15 cellular contexts compared by ENCODE assay signal in the genomic region with DNA sequence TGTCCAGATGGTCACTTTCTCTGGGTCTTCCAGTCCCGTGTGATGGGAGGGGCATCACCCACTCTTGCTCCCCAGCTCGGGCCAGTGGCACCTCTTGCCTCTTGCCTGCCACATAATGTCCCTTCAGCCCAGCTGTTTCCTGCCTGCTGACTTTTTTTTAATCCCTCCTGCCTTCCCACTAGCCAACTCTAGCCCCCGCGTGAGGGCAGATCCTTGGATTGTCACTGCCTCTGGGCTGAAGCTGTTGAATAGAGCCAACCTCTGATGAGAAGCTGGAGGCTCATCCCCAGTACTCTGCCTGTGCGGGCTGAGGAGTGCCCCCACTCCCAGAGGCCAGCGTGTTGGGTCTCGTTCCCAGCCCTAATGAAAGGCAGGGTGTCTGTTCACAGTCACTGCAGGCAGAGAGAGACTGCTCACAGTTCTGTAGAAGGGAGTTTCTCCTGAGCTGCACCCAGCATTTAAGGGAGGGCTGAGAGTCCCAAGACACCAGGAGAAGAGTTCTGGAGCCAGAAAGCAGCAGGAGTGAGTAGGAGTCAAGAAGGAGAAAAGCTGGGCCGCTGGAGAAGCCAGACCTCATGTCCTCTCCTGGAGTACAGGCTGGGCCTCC. TPM values are rescaled to one million over a fixed set of nuclear protein-coding genes. Genes with fewer than 3 reads are reported as not detected.
DNase-seq lines count a peak whose midpoint lies in the region; ATAC-seq, FAIRE-seq and TF ChIP-seq lines count a peak whose summit lies in the region.
"Had no signal": no experiment of that assay in that cellular context is flagged by ENCODE, and none has a peak within 500 bp of the region (broad histone marks: within the 10 kb centered on the region; RNA-seq: fewer than 3 reads in every experiment).

No MANE protein-coding gene starts in this region.

- H3K4me2 ChIP-seq in keratinocyte (ENCODE audit: control insufficient read depth, extremely low read depth, insufficient read depth, low read depth, low read length) = peak overlapping the region; percentile 33

- H3K27me3 ChIP-seq in keratinocyte (ENCODE audit: control insufficient read depth, extremely low read depth, insufficient read depth, low read length) (no peaks in the 10 kb centered on the region), right atrium auricular region (no peaks in the 10 kb centered on the region)
- H3K27me3 ChIP-seq: testis had no signal

- no peak overlapping the region for H3K4me3 ChIP-seq in keratinocyte (ENCODE audit: control insufficient read depth in 2 of 3, extremely low read depth in 1 of 3, insufficient read depth in 2 of 3, low read depth in 1 of 3, low read length in 3 of 3)
- H3K4me3 ChIP-seq in right atrium auricular region = no peak overlapping the region
- H3K4me3 ChIP-seq: testis had no signal

- peak overlapping the region; percentile 80 for H2AFZ ChIP-seq in keratinocyte (ENCODE audit: control insufficient read depth, low read length)

- FAIRE-seq in keratinocyte (lab: Jason Lieb, UNC) = peak; percentile 59
- FAIRE-seq: GM12892 had no signal

- H3K4me3 Mint-ChIP-seq in activated T-helper 1 cell treated with anti-CD3 and anti-CD28 coated beads, Interleukin-12 subunit alpha, Interleukin-12 subunit beta, Interleukin-2, Interleukin-4 antibody, amounts not matched to agents 30 ng/mL and 10 ng/mL and 1 ng/mL, durations not matched to agents 14 hours and 24 hours and 36 hours = no peak overlapping the region
- H3K4me3 Mint-ChIP-seq: CD8-positive, alpha-beta memory T cell had no signal

- no peaks in the 10 kb centered on the region for H3K36me3 Mint-ChIP-seq in activated T-helper 1 cell treated with anti-CD3 and anti-CD28 coated beads, Interleukin-12 subunit alpha, Interleukin-12 subunit beta, Interleukin-2, Interleukin-4 antibody, amounts not matched to agents 30 ng/mL and 10 ng/mL and 1 ng/mL, durations not matched to agents 14 hours and 24 hours and 36 hours (ENCODE audit: low read depth)
- H3K36me3 Mint-ChIP-seq: CD8-positive, alpha-beta memory T cell had no signal

- H3K4me1 Mint-ChIP-seq in activated T-helper 1 cell treated with anti-CD3 and anti-CD28 coated beads, Interleukin-12 subunit alpha, Interleukin-12 subunit beta, Interleukin-2, Interleukin-4 antibody, amounts not matched to agents 30 ng/mL and 10 ng/mL and 1 ng/mL, durations not matched to agents 14 hours and 24 hours and 36 hours (ENCODE audit: low read depth) = peaks cover 88% of the 10 kb centered on the region

- peak overlapping the region; percentile 36 for H3K9ac ChIP-seq in keratinocyte (ENCODE audit: control insufficient read depth, extremely low read depth, insufficient read depth, low read length)

- no peaks in the 10 kb centered on the region for H3K79me2 ChIP-seq in keratinocyte (ENCODE audit: control insufficient read depth, insufficient read depth, low read length)

- H4K20me1 ChIP-seq in keratinocyte (ENCODE audit: control insufficient read depth, extremely low read depth, insufficient read depth, low read length) = no peaks in the 10 kb centered on the region

- dilution Hi-C loops in keratinocyte (cut with MboI; ENCODE audit: extremely low pct_ligation_motif_present, low sequenced_read_pairs) = no loop called here

- H3K4me1 ChIP-seq in keratinocyte (ENCODE audit: control insufficient read depth, extremely low read depth, insufficient read depth, low read length) (peaks cover 31% of the 10 kb centered on the region), right atrium auricular region (peaks cover 0 to 22% of the 10 kb centered on the region in 2 donors)
- H3K4me1 ChIP-seq: testis had no signal

- H3K9me3 Mint-ChIP-seq in activated T-helper 1 cell treated with anti-CD3 and anti-CD28 coated beads, Interleukin-12 subunit alpha, Interleukin-12 subunit beta, Interleukin-2, Interleukin-4 antibody, amounts not matched to agents 30 ng/mL and 10 ng/mL and 1 ng/mL, durations not matched to agents 14 hours and 24 hours and 36 hours = no peaks in the 10 kb centered on the region
- H3K9me3 Mint-ChIP-seq: activated T-cell treated with anti-CD3 and anti-CD28 coated beads, Interleukin-2, amount 50 U/mL, for 72 hours; CD8-positive, alpha-beta memory T cell had no signal

- no peak for ATAC-seq in GM18909 (IDR thresholded peaks at IDR 0.05; ENCODE audit: poor library complexity, unreplicated experiment)
- ATAC-seq: activated CD4-positive, CD25-positive, alpha-beta regulatory T cell treated with anti-CD3 and anti-CD28 coated beads, Interleukin-2, amount 50 U/mL, for 24 hours had no signal

- DNase-seq in NCI-H2171 treated with DMSO at 0.1 percent for 48 hours (lab: John Stamatoyannopoulos, UW) = peak; percentile 3
- no peak for DNase-seq in NCI-H2171 (lab: John Stamatoyannopoulos, UW)
- no peak for DNase-seq in activated T-helper 1 cell treated with anti-CD3 and anti-CD28 coated beads, Interleukin-12 subunit alpha, Interleukin-12 subunit beta, Interleukin-2, Interleukin-4 antibody, amounts not matched to agents 30 ng/mL and 10 ng/mL and 1 ng/mL, durations not matched to agents 14 hours and 24 hours and 36 hours (ENCODE audit: low spot score)
- no peak for DNase-seq in keratinocyte (ENCODE audit: low read depth, low spot score)
- DNase-seq in right atrium auricular region (ENCODE audit: low spot score) = no peak
- no peak for DNase-seq in NCI-H128 (lab: John Stamatoyannopoulos, UW; ENCODE audit: unreplicated experiment)
- DNase-seq: CD8-positive, alpha-beta memory T cell; NCI-H1694 treated with DMSO at 0.1 percent for 48 hours; testis had no signal

- H3K27ac Mint-ChIP-seq in activated T-helper 1 cell treated with anti-CD3 and anti-CD28 coated beads, Interleukin-12 subunit alpha, Interleukin-12 subunit beta, Interleukin-2, Interleukin-4 antibody, amounts not matched to agents 30 ng/mL and 10 ng/mL and 1 ng/mL, durations not matched to agents 14 hours and 24 hours and 36 hours = peak overlapping the region; percentile 94
- H3K27ac Mint-ChIP-seq: CD8-positive, alpha-beta memory T cell had no signal

- H3K9me3 ChIP-seq in keratinocyte (ENCODE audit: control insufficient read depth, low read depth, low read length) = no peaks in the 10 kb centered on the region
- no peaks in the 10 kb centered on the region for H3K9me3 ChIP-seq in right atrium auricular region
- H3K9me3 ChIP-seq: testis had no signal

- peak overlapping the region; percentile 30 for H3K27ac ChIP-seq in keratinocyte (ENCODE audit: control insufficient read depth, insufficient read depth, low read length)
- H3K27ac ChIP-seq in temporal lobe (ENCODE audit: low read depth, low read length) = peak overlapping the region; percentile 19
- H3K27ac ChIP-seq in right atrium auricular region = peak overlapping the region in 1 of 2 donors; percentile 59
- H3K27ac ChIP-seq: 22Rv1, testis had no signal

- intact Hi-C loops in activated T-helper 1 cell treated with anti-CD3 and anti-CD28 coated beads, Interleukin-12 subunit alpha, Interleukin-12 subunit beta, Interleukin-2, Interleukin-4 antibody, amounts not matched to agents 30 ng/mL and 10 ng/mL and 1 ng/mL, durations not matched to agents 14 hours and 24 hours and 36 hours (cut with micrococcal nuclease) = loop anchor here (5.0 kb wide), 2 partner anchors 99 to 561 kb away; a partner anchor contains a TSS

- TF ChIP-seq CTCF in keratinocyte (optimal IDR thresholded peaks at IDR 0.05 in 1 of 3, IDR thresholded peaks at IDR 0.05 in 1 of 3, conservative IDR thresholded peaks at IDR 0.05 in 1 of 3; ENCODE audit: extremely low read depth in 1 of 3, insufficient read depth in 2 of 3, low read length in 3 of 3) (no peak), right atrium auricular region (IDR thresholded peaks at IDR 0.05) (no peak)

- no peaks in the 10 kb centered on the region for H3K9me1 ChIP-seq in keratinocyte (ENCODE audit: control insufficient read depth, extremely low read depth, insufficient read depth, low read length)

- H3K36me3 ChIP-seq in keratinocyte (ENCODE audit: control insufficient read depth in 2 of 2, extremely low read depth in 1 of 2, insufficient read depth in 2 of 2, low read length in 2 of 2) (no peaks in the 10 kb centered on the region), right atrium auricular region (no peaks in the 10 kb centered on the region)

- H3K27me3 Mint-ChIP-seq in activated T-helper 1 cell treated with anti-CD3 and anti-CD28 coated beads, Interleukin-12 subunit alpha, Interleukin-12 subunit beta, Interleukin-2, Interleukin-4 antibody, amounts not matched to agents 30 ng/mL and 10 ng/mL and 1 ng/mL, durations not matched to agents 14 hours and 24 hours and 36 hours (ENCODE audit: insufficient read depth) = no peaks in the 10 kb centered on the region

RNA-seq across cellular contexts. Expression of a gene that starts 30.1 kb away (rescaled TPM):
- total RNA-seq in activated T-helper 1 cell treated with anti-CD3 and anti-CD28 coated beads, Interleukin-12 subunit alpha, Interleukin-12 subunit beta, Interleukin-2, Interleukin-4 antibody, amounts not matched to agents 30 ng/mL and 10 ng/mL and 1 ng/mL, durations not matched to agents 14 hours and 24 hours and 36 hours = 0.12 TPM in 1 of 2 replicates, not detected in the other
- polyA plus RNA-seq in keratinocyte = 0.07 to 0.18 TPM (median 0.09 TPM) in 3 replicates
- not detected for polyA plus RNA-seq in keratinocyte (2011; ENCODE audit: low read depth)
- 0.10 and 0.14 TPM in 2 replicates for polyA plus RNA-seq in keratinocyte (2011; cell fraction: cytosol; rRNA removed)
- not detected in 2 replicates for polyA plus RNA-seq in keratinocyte (2011; cell fraction: nucleus; rRNA removed)
- polyA plus RNA-seq in keratinocyte (2012; ENCODE audit: low replicate concordance) = not detected in 2 replicates
- polyA minus RNA-seq in keratinocyte = 0.42 to 0.66 TPM in 2 of 3 replicates, not detected in the other
- polyA minus RNA-seq in keratinocyte (2011; cell fraction: cytosol; rRNA and poly(A)+ RNA removed) = not detected
- not detected in 2 replicates for polyA minus RNA-seq in keratinocyte (2011; cell fraction: nucleus; rRNA and poly(A)+ RNA removed)
- 3.4 TPM for total RNA-seq in temporal lobe
- total RNA-seq in right atrium auricular region = 10 to 100 TPM; 29.1 to 31.1 TPM
- total RNA-seq: CD8-positive, alpha-beta memory T cell had no signal
- polyA plus RNA-seq: CD8-positive, alpha-beta memory T cell had no signal
